ENCODE assay signal across 7 cellular contexts in the genomic region with DNA sequence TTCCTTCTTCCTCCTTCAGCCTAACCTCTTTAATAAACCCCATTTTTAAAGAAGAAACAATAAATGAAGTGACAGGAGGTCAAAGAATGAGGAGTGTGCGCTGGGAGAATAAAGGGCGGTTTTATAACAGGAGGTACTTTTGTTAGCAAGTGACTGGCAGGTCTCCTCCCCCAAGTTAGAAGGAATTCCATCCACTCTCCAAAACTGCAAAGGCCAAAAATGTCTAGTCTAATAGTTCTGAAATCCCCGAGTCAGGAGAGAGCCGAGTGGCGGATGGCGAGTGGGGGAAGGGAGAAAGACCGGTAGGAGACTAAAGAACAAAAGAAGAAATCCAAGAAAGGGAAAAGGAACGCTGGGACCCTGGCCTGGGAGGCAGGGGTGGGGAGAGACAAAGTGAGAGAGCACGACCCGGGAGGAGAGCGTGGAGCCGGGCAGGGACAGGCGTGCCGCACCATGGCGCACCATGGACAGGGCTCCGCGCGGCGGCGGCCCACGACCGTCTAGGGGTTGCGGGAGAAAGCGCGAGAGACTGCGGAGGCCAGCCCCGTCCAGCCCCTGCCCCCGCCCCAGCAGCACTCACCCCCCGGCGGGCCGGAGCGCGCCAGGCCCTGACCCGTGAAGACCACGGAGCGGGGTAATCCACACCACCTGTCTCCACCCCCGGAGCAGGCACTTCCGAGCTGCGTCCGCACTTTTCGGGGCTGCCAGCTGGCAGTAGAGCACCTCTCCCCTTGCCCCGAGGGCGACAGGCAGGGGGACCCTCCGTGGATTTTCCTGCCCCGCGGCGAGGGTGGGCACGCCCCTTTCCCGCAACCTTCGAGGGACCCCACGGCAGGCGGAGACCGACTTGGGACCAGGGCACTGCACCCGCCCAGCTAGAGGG. TPM values are rescaled to one million over a fixed set of nuclear protein-coding genes. Genes with fewer than 3 reads are reported as not detected.
DNase-seq lines count a peak whose midpoint lies in the region; ATAC-seq, FAIRE-seq and TF ChIP-seq lines count a peak whose summit lies in the region.

No MANE protein-coding gene starts in this region.

- peak overlapping the region; percentile 51 for H3K9ac ChIP-seq in parathyroid adenoma

- H3K36me3 Mint-ChIP-seq in GM23338 (ENCODE audit: low read depth), result peaks cover 3% of the 10 kb centered on the region; the same call in 1 of the 3 replicates

- H3K4me2 ChIP-seq in GM23338 (peak overlapping the region; percentile 90), parathyroid adenoma (ENCODE audit: low read length) (no peak overlapping the region)

- ATAC-seq in GM23338 (peak; percentile 23), omental fat pad (ENCODE audit: low FRiP score) (no peak)

- H3K27ac ChIP-seq in GM23338 (ENCODE audit: low read depth) (no peak overlapping the region), parathyroid adenoma (peak overlapping the region; percentile 89)

- H3K36me3 ChIP-seq in GM23338 (ENCODE audit: insufficient read depth) (no peaks in the 10 kb centered on the region), parathyroid adenoma (ENCODE audit: control insufficient read depth, insufficient read depth, low read length) (no peaks in the 10 kb centered on the region)

- H3K4me3 ChIP-seq in GM23338 (peak overlapping the region; percentile 49), parathyroid adenoma (ENCODE audit: low read depth, low read length) (no peak overlapping the region)

- no peaks in the 10 kb centered on the region for H3K9me3 ChIP-seq in parathyroid adenoma (ENCODE audit: control insufficient read depth, low read length)

- H4K20me1 ChIP-seq in GM23338 (replicated peaks; ENCODE audit: insufficient read depth), result no peaks in the 10 kb centered on the region

- H3K27ac Mint-ChIP-seq in GM23338, result no peak overlapping the region

- H3K4me1 ChIP-seq in GM23338 (ENCODE audit: insufficient read depth), result peaks cover 33% of the 10 kb centered on the region
- peaks cover 11% of the 10 kb centered on the region for H3K4me1 ChIP-seq in parathyroid adenoma

- no peaks in the 10 kb centered on the region for H3K9me2 ChIP-seq in GM23338 (ENCODE audit: insufficient read depth)

- FAIRE-seq in RCC 7860 (lab: Jason Lieb, UNC) (peak; percentile 28), frontal cortex (lab: Jason Lieb, UNC) (no peak), GM19239 (lab: Jason Lieb, UNC) (no peak)

- peaks cover 3% of the 10 kb centered on the region; the same call in 1 of the 3 replicates for H3K9me3 Mint-ChIP-seq in GM23338

- H2AFZ ChIP-seq in GM23338, result peak overlapping the region; percentile 58; the same call in 1 of the 2 replicates
- peak overlapping the region; percentile 82 for H2AFZ ChIP-seq in parathyroid adenoma

- H3K4me1 Mint-ChIP-seq in GM23338, result peaks cover 29% of the 10 kb centered on the region

- no peak for TF ChIP-seq CTCF in GM23338 (conservative IDR thresholded peaks at IDR 0.05; ENCODE audit: low read depth in 2 of 2)
- no peak for TF ChIP-seq CTCF in parathyroid adenoma (IDR thresholded peaks at IDR 0.05)
- no peak for TF ChIP-seq CTCF in omental fat pad (IDR thresholded peaks at IDR 0.05)

- H3K27me3 ChIP-seq in GM23338 (ENCODE audit: insufficient read depth), result peaks cover 54% of the 10 kb centered on the region
- H3K27me3 ChIP-seq in parathyroid adenoma (ENCODE audit: control insufficient read depth, insufficient read depth, low read length), result no peaks in the 10 kb centered on the region

- peaks cover 33% of the 10 kb centered on the region for H3K27me3 Mint-ChIP-seq in GM23338 (ENCODE audit: insufficient read depth, low read depth, poor library complexity)

- peak; percentile 67 for DNase-seq in GM23338 (ENCODE audit: low spot score)
- peak; percentile 59 for DNase-seq in RCC 7860 (ENCODE audit: low spot score)
- DNase-seq in frontal cortex (ENCODE audit: low spot score in 2 of 2), result peak; percentile 27 to 39
- DNase-seq in 8988T, result no peak
- no peak for DNase-seq in GM19239 (ENCODE audit: insufficient read length, low spot score)
- no peak for DNase-seq in omental fat pad (ENCODE audit: low spot score)

- no peaks in the 10 kb centered on the region for H3F3A ChIP-seq in GM23338 (replicated peaks; ENCODE audit: low read depth)

- H3K4me3 Mint-ChIP-seq in GM23338, result peak overlapping the region; percentile 81

- H3K79me2 ChIP-seq in GM23338 (replicated peaks; ENCODE audit: insufficient read depth) (peaks cover 32% of the 10 kb centered on the region), parathyroid adenoma (peaks cover 8% of the 10 kb centered on the region)

TF ChIP-seq in GM23338, 12 proteins besides CTCF, POLR2A, EP300 and RAD21 (continues in another document):
- TF ChIP-seq NANOG (IDR thresholded peaks at IDR 0.05; ENCODE audit: borderline replicate concordance), result no peak
- TF ChIP-seq ZNF331 (CRISPR knock-in tag; IDR thresholded peaks at IDR 0.05; ENCODE audit: low read depth), result no peak
- TF ChIP-seq EZH2 (IDR thresholded peaks at IDR 0.05; ENCODE audit: low read depth, unreplicated experiment), result no peak
- no peak for TF ChIP-seq ZNF114 (CRISPR knock-in tag; IDR thresholded peaks at IDR 0.05)
- TF ChIP-seq CREB1 (CRISPR knock-in tag; IDR thresholded peaks at IDR 0.05; ENCODE audit: low read depth), result no peak
- no peak for TF ChIP-seq POLR2AphosphoS5 (IDR thresholded peaks at IDR 0.05; ENCODE audit: low read depth)
- TF ChIP-seq, protein P1, sequence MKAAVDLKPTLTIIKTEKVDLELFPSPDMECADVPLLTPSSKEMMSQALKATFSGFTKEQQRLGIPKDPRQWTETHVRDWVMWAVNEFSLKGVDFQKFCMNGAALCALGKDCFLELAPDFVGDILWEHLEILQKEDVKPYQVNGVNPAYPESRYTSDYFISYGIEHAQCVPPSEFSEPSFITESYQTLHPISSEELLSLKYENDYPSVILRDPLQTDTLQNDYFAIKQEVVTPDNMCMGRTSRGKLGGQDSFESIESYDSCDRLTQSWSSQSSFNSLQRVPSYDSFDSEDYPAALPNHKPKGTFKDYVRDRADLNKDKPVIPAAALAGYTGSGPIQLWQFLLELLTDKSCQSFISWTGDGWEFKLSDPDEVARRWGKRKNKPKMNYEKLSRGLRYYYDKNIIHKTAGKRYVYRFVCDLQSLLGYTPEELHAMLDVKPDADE (IDR thresholded peaks at IDR 0.05), result no peak
- TF ChIP-seq, protein P2, sequence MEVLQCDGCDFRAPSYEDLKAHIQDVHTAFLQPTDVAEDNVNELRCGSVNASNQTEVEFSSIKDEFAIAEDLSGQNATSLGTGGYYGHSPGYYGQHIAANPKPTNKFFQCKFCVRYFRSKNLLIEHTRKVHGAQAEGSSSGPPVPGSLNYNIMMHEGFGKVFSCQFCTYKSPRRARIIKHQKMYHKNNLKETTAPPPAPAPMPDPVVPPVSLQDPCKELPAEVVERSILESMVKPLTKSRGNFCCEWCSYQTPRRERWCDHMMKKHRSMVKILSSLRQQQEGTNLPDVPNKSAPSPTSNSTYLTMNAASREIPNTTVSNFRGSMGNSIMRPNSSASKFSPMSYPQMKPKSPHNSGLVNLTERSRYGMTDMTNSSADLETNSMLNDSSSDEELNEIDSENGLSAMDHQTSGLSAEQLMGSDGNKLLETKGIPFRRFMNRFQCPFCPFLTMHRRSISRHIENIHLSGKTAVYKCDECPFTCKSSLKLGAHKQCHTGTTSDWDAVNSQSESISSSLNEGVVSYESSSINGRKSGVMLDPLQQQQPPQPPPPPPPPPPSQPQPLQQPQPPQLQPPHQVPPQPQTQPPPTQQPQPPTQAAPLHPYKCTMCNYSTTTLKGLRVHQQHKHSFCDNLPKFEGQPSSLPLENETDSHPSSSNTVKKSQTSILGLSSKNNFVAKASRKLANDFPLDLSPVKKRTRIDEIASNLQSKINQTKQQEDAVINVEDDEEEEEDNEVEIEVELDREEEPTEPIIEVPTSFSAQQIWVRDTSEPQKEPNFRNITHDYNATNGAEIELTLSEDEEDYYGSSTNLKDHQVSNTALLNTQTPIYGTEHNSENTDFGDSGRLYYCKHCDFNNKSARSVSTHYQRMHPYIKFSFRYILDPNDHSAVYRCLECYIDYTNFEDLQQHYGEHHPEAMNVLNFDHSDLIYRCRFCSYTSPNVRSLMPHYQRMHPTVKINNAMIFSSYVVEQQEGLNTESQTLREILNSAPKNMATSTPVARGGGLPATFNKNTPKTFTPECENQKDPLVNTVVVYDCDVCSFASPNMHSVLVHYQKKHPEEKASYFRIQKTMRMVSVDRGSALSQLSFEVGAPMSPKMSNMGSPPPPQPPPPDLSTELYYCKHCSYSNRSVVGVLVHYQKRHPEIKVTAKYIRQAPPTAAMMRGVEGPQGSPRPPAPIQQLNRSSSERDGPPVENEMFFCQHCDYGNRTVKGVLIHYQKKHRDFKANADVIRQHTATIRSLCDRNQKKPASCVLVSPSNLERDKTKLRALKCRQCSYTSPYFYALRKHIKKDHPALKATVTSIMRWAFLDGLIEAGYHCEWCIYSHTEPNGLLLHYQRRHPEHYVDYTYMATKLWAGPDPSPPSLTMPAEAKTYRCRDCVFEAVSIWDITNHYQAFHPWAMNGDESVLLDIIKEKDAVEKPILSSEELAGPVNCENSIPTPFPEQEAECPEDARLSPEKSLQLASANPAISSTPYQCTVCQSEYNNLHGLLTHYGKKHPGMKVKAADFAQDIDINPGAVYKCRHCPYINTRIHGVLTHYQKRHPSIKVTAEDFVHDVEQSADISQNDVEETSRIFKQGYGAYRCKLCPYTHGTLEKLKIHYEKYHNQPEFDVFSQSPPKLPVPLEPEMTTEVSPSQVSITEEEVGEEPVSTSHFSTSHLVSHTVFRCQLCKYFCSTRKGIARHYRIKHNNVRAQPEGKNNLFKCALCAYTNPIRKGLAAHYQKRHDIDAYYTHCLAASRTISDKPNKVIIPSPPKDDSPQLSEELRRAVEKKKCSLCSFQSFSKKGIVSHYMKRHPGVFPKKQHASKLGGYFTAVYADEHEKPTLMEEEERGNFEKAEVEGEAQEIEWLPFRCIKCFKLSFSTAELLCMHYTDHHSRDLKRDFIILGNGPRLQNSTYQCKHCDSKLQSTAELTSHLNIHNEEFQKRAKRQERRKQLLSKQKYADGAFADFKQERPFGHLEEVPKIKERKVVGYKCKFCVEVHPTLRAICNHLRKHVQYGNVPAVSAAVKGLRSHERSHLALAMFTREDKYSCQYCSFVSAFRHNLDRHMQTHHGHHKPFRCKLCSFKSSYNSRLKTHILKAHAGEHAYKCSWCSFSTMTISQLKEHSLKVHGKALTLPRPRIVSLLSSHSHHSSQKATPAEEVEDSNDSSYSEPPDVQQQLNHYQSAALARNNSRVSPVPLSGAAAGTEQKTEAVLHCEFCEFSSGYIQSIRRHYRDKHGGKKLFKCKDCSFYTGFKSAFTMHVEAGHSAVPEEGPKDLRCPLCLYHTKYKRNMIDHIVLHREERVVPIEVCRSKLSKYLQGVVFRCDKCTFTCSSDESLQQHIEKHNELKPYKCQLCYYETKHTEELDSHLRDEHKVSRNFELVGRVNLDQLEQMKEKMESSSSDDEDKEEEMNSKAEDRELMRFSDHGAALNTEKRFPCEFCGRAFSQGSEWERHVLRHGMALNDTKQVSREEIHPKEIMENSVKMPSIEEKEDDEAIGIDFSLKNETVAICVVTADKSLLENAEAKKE (CRISPR knock-in tag; IDR thresholded peaks at IDR 0.05), result no peak

RNA-seq across cellular contexts. Expression of a gene that starts 1.6 kb away (rescaled TPM):
- 36.9 and 42.6 TPM in 2 replicates for total RNA-seq in GM23338 (2014; rRNA removed; shearing (Covaris generic))
- 14.7 and 15.2 TPM in 2 replicates for polyA plus RNA-seq in GM23338 (2016; fragmentation: Nextera tagmentation; extraction: Ambion mirVana)
- total RNA-seq in frontal cortex, result 215 TPM
- 1 to 10 TPM in 2 of 4 donors, under 1 TPM in 2; 0.50 to 2.0 (median 1.4) TPM for total RNA-seq in omental fat pad

Comparison
In these comparisons a context has a peak if more than half of its experiments do, and no peak if none do; other contexts are left out.
1. DNase-seq: peak in GM23338 (single experiment), RCC 7860 (single experiment) and frontal cortex (2 of 2); none in 8988T (single experiment), GM19239 (single experiment) and omental fat pad (single experiment).
2. RNA of a gene that starts 1.6 kb away (total RNA-seq): 215 TPM in frontal cortex (single experiment) and 36.9 to 42.6 TPM in GM23338; 0.50 to 2.0 TPM in omental fat pad; every median in the first group is over 10 times any median in the second.